ENCODE assay signal across 8 cellular contexts in the genomic region with DNA sequence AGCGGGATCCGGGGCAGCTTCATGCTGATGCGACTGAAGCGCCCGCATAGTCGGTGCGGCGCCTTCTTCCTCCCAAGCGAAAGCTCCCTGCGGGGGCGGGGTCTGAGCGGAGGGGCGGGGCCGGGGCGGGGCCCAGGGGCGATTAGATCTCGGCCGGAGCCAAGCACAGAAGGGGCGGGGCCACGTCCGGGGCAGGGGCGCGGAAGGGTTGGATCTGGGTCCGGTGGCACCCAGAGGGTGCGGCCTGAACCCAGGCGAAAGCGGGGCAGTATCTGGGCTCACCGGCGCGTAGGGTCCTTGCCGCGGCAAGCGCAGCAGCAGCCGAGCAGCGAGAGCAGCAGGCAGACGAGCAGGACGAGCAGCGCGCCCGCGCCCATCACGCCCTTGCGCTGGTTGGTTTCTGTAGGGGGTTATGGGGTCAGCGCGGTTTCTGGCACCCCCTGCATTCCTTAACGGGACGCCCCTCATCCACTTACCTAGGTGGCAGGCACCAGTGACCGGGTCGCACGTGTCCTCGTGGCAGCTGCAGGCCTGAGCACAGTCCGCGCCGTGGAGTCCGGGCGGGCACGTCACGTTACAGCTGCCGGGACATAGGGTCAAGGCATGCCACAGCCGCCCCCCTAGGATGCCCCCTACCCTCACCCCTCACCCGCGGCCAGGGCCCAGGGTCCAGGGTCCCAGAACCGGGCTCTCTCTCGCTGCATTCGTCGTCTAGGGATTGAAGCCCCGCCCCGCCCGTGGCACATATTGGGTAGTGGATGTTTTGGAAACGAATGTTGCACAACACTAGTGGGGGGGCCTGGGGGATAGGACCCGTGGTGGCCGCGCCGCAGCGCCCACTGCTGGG. TPM values are rescaled to one million over a fixed set of nuclear protein-coding genes. Genes with fewer than 3 reads are reported as not detected.
A peak's percentile ranks its signal among the peaks of the same experiment; 100 is the strongest.
DNase-seq lines count a peak whose midpoint lies in the region; ATAC-seq and TF ChIP-seq lines count a peak whose summit lies in the region.

No MANE protein-coding gene starts in this region.

- peak; percentile 84 for ATAC-seq in activated CD8-positive, alpha-beta memory T cell treated with anti-CD3 and anti-CD28 coated beads, Interleukin-2, amount 10 ng/mL, durations not matched to agents 7 days and 5 days
- ATAC-seq in foreskin keratinocyte (peak; percentile 47), HG02852 (IDR thresholded peaks at IDR 0.05; ENCODE audit: unreplicated experiment) (no peak), HG02571 (IDR thresholded peaks at IDR 0.05; ENCODE audit: unreplicated experiment) (no peak)

- no peak for TF ChIP-seq EP300 in sigmoid colon (IDR thresholded peaks at IDR 0.05)

- H3K4me3 ChIP-seq in sigmoid colon = peak overlapping the region in 2 of 4 donors; percentile 24 to 25

- peak overlapping the region; percentile 64 for H3K4me3 Mint-ChIP-seq in activated CD8-positive, alpha-beta memory T cell treated with anti-CD3 and anti-CD28 coated beads, Interleukin-2, amount 10 ng/mL, durations not matched to agents 7 days and 5 days

- no peak for TF ChIP-seq POLR2A in sigmoid colon (IDR thresholded peaks at IDR 0.05)

- H3K9me3 ChIP-seq in sigmoid colon = no peaks in the 10 kb centered on the region

- TF ChIP-seq CTCF in foreskin keratinocyte (conservative IDR thresholded peaks at IDR 0.05) (no peak), sigmoid colon (IDR thresholded peaks at IDR 0.05) (no peak)

- H3K36me3 Mint-ChIP-seq in activated CD8-positive, alpha-beta memory T cell treated with anti-CD3 and anti-CD28 coated beads, Interleukin-2, amount 10 ng/mL, durations not matched to agents 7 days and 5 days = no peaks in the 10 kb centered on the region

- peaks cover 58% of the 10 kb centered on the region for H3K27me3 Mint-ChIP-seq in activated CD8-positive, alpha-beta memory T cell treated with anti-CD3 and anti-CD28 coated beads, Interleukin-2, amount 10 ng/mL, durations not matched to agents 7 days and 5 days

- intact Hi-C loops in sigmoid colon (cut with DNase I) = no loop called here

- H3K4me1 Mint-ChIP-seq in activated CD8-positive, alpha-beta memory T cell treated with anti-CD3 and anti-CD28 coated beads, Interleukin-2, amount 10 ng/mL, durations not matched to agents 7 days and 5 days = peaks cover 20% of the 10 kb centered on the region

- H3K27ac ChIP-seq in foreskin keratinocyte (no peak overlapping the region), sigmoid colon (no peak overlapping the region)

- H3K27ac Mint-ChIP-seq in activated CD8-positive, alpha-beta memory T cell treated with anti-CD3 and anti-CD28 coated beads, Interleukin-2, amount 10 ng/mL, durations not matched to agents 7 days and 5 days = no peak overlapping the region

- H3K36me3 ChIP-seq in sigmoid colon = peaks cover 0 to 26% (median 13%) of the 10 kb centered on the region in 4 donors

- H3K27me3 ChIP-seq in foreskin keratinocyte (peaks cover 100% of the 10 kb centered on the region), sigmoid colon (peaks cover 0 to 14% (median 10%) of the 10 kb centered on the region in 3 donors)

- peak; percentile 72 for DNase-seq in D341Med (ENCODE audit: low spot score)
- DNase-seq in Kasumi-1 (lab: John Stamatoyannopoulos, UW) = peak; percentile 42 to 46
- peak; percentile 87 for DNase-seq in activated CD8-positive, alpha-beta memory T cell treated with anti-CD3 and anti-CD28 coated beads, Interleukin-2, amount 10 ng/mL, durations not matched to agents 7 days and 5 days
- DNase-seq in foreskin keratinocyte = no peak
- peak; percentile 67 for DNase-seq in sigmoid colon
- no peak for DNase-seq in DMS79 (lab: John Stamatoyannopoulos, UW)

- H3K9me3 Mint-ChIP-seq in activated CD8-positive, alpha-beta memory T cell treated with anti-CD3 and anti-CD28 coated beads, Interleukin-2, amount 10 ng/mL, durations not matched to agents 7 days and 5 days (ENCODE audit: low read depth) = no peaks in the 10 kb centered on the region

- no peaks in the 10 kb centered on the region for H3K4me1 ChIP-seq in foreskin keratinocyte
- H3K4me1 ChIP-seq in sigmoid colon = peaks cover 0 to 32% (median 25%) of the 10 kb centered on the region in 4 donors

- 10 to 22% methylated on average over 75 of the region's 75 CpGs for WGBS in sigmoid colon, 2 donors

- CTCF ChIA-PET in activated CD8-positive, alpha-beta memory T cell treated with anti-CD3 and anti-CD28 coated beads, Interleukin-2, amount 10 ng/mL, durations not matched to agents 7 days and 5 days (lab: Charles Lee) = interaction anchor here (0.9 to 4.2 kb wide), 9 partner anchors 11 to 136 kb away, joined by 3 to 25 read pairs (median 3); a partner anchor contains a TSS

RNA-seq across cellular contexts. Expression of a gene that starts 8.1 kb away (rescaled TPM):
- 1 to 10 TPM in 1 of 2 experiments, under 1 TPM in 1; 0.54 to 1.1 TPM for total RNA-seq in activated CD8-positive, alpha-beta memory T cell treated with anti-CD3 and anti-CD28 coated beads, Interleukin-2, amount 10 ng/mL, durations not matched to agents 7 days and 5 days
- total RNA-seq in foreskin keratinocyte (0.14 and 0.24 TPM in 2 replicates), sigmoid colon (10 to 100 TPM in 3 of 4 donors, 1 to 10 TPM in 1; 6.4 to 12.8 (median 10.4) TPM)
- polyA plus RNA-seq in foreskin keratinocyte (0.17 and 0.25 TPM in 2 replicates), sigmoid colon (1 to 10 TPM in 1 of 3 donors, under 1 TPM in 2; under 0.01 to 1.9 (median 0.46) TPM)

RNA-seq across cellular contexts. Expression of a gene that starts 35.5 kb away (rescaled TPM):
- total RNA-seq in activated CD8-positive, alpha-beta memory T cell treated with anti-CD3 and anti-CD28 coated beads, Interleukin-2, amount 10 ng/mL, durations not matched to agents 7 days and 5 days = 10 to 100 TPM in 1 of 2 experiments, 1 to 10 TPM in 1; 10.0 to 10.9 TPM
- total RNA-seq in foreskin keratinocyte (9.2 and 10.7 TPM in 2 replicates), sigmoid colon (10 to 100 TPM; 11.4 to 18.8 (median 15.2) TPM)
- polyA plus RNA-seq in foreskin keratinocyte (5.8 and 7.0 TPM in 2 replicates), sigmoid colon (1 to 10 TPM; 1.4 to 4.8 (median 2.4) TPM)

Comparison
In these comparisons a context has a peak if more than half of its experiments do, and no peak if none do; other contexts are left out.
1. DNase-seq: peak in D341Med (single experiment), Kasumi-1 (2 of 2), activated CD8-positive, alpha-beta memory T cell treated with anti-CD3 and anti-CD28 coated beads, Interleukin-2, amount 10 ng/mL, durations not matched to agents 7 days and 5 days (single experiment) and sigmoid colon (single experiment); none in foreskin keratinocyte (0 of 2) and DMS79 (single experiment).
2. ATAC-seq: peak in activated CD8-positive, alpha-beta memory T cell treated with anti-CD3 and anti-CD28 coated beads, Interleukin-2, amount 10 ng/mL, durations not matched to agents 7 days and 5 days (single experiment) and foreskin keratinocyte (single experiment); none in HG02852 (single experiment) and HG02571 (single experiment).